ENCODE assay signal across 1 cellular context in the genomic region with DNA sequence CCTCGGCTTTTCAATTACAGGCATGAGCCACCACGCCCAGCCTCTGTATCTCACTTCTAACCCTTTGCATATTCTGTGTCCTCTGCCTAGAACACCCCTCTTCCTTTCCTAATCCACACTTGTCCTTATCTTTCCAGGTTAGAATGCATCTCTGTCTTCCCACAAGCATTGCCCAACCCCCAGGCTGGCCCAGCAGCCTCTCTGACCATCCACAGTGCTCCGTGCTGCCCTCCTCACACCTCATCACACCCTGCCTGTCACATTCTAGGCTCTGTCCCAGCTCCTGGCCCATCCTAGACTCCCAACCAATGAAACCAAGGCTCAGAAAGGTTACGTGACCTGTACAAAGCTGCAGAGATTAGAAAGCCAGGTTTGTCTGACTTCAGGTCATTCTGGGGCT.
TF ChIP-seq lines count a peak whose summit lies in the region.

No MANE protein-coding gene starts in this region.

TF ChIP-seq in H1, 55 proteins besides CTCF, POLR2A, EP300 and RAD21:
- no peak for TF ChIP-seq SP1 (IDR thresholded peaks at IDR 0.05; ENCODE audit: low read depth, low read length)
- TF ChIP-seq SIX5 (IDR thresholded peaks at IDR 0.05; ENCODE audit: low read depth, low read length): no peak
- no peak for TF ChIP-seq SP2 (IDR thresholded peaks at IDR 0.05; ENCODE audit: low read length)
- no peak for TF ChIP-seq EGR1 (IDR thresholded peaks at IDR 0.05; ENCODE audit: borderline replicate concordance, low read depth, low read length)
- no peak for TF ChIP-seq RNF2 (IDR thresholded peaks at IDR 0.05; ENCODE audit: borderline replicate concordance, low read depth, low read length, missing control alignments, poor library complexity, severe bottlenecking)
- TF ChIP-seq TCF12 (IDR thresholded peaks at IDR 0.05; ENCODE audit: low read depth, low read length): no peak
- no peak for TF ChIP-seq BACH1 (IDR thresholded peaks at IDR 0.05; ENCODE audit: low read length)
- TF ChIP-seq PHF8 (conservative IDR thresholded peaks at IDR 0.05; ENCODE audit: low read depth, low read length): no peak
- TF ChIP-seq TAF1 (IDR thresholded peaks at IDR 0.05; ENCODE audit: low read depth, low read length): no peak
- no peak for TF ChIP-seq RXRA (IDR thresholded peaks at IDR 0.05; ENCODE audit: insufficient read depth, low read depth, low read length)
- no peak for TF ChIP-seq KDM5A (IDR thresholded peaks at IDR 0.05; ENCODE audit: low read length)
- no peak for TF ChIP-seq CTBP2 (IDR thresholded peaks at IDR 0.05; ENCODE audit: borderline replicate concordance, insufficient read depth, insufficient read length, low read length)
- TF ChIP-seq FOSL1 (IDR thresholded peaks at IDR 0.05; ENCODE audit: insufficient read depth, low read depth, low read length): no peak
- TF ChIP-seq CBX8 (IDR thresholded peaks at IDR 0.05; ENCODE audit: borderline replicate concordance, low read depth, low read length): no peak
- no peak for TF ChIP-seq SIRT6 (IDR thresholded peaks at IDR 0.05; ENCODE audit: low read length)
- no peak for TF ChIP-seq BCL11A (IDR thresholded peaks at IDR 0.05; ENCODE audit: low read depth in 2 of 2, low read length in 2 of 2)
TF ChIP-seq in H1: peak in this region for 0.
